In the genomic region with DNA sequence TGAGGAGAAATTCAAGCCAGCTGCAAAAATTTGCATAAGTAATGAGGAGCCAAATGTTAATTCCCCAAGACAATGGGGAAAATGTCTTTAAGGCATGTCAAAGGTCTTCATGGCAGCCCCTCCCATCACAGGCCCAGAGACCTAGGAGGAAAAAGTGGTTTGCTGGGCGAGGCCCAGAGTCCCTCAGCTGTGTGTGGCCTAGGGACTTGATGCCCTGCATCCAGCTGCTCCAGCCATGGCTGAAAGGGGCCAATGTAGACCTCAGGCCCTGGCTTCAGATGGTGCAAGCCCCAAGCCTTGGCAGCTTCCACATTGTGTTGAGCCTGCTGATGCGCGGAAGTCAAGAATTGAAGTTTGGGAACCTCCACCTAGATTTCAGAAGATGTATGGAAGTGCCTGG, we compare ENCODE assay signal across 5 cellular contexts. TPM values are rescaled to one million over a fixed set of nuclear protein-coding genes. Genes with fewer than 3 reads are reported as not detected.
"Had no signal": no experiment of that assay in that cellular context is flagged by ENCODE, and none has a peak within 500 bp of the region (broad histone marks: within the 10 kb centered on the region; RNA-seq: fewer than 3 reads in every experiment).

No MANE protein-coding gene starts in this region.

RNA-seq across cellular contexts. Expression of gene FRMD7, which starts 35.3 kb away (rescaled TPM):
- total RNA-seq: HepG2, HT-29, HT1080, IMR-90, K562 had no signal
